Comparison of ENCODE assay signal across 25 cellular contexts in genomic region chr7:148735967-148736366, GRCh38.
"Had no signal": no experiment of that assay in that cellular context is flagged by ENCODE, and none has a peak within 500 bp of the region (broad histone marks: within the 10 kb centered on the region; RNA-seq: fewer than 3 reads in every experiment).

No MANE protein-coding gene starts in this region.

- H3K4me3 ChIP-seq: colonic mucosa, esophagus squamous epithelium, gastrocnemius medialis, heart right ventricle, left lung, lower lobe of right lung, mucosa of descending colon had no signal

- H3K4me3 Mint-ChIP-seq: dendritic cell treated with granulocyte-macrophage colony-stimulating factor and Interleukin-4, amounts not matched to agents 40 ng/mL and 50 ng/mL, for 4 days; effector memory CD8-positive, alpha-beta T cell; endodermal cell; mesothelial cell of epicardium; naive B cell had no signal

- DNase-seq: colonic mucosa; cortex of kidney; effector CD8-positive, alpha-beta T cell; effector memory CD8-positive, alpha-beta T cell; endodermal cell; erythroblast; esophagus squamous epithelium; foreskin fibroblast; foreskin melanocyte; gastrocnemius medialis; glutamatergic neuron; head of caudate nucleus; heart right ventricle; hippocampal formation; left cardiac atrium; left lung; left ventricle myocardium superior; lower lobe of right lung; mesenchymal stem cell; mucosa of descending colon; naive B cell had no signal

- H3K27ac ChIP-seq: colonic mucosa, epithelial cell of prostate, esophagus squamous epithelium, heart right ventricle, left lung, lower lobe of right lung had no signal

- ATAC-seq: effector memory CD8-positive, alpha-beta T cell; esophagus mucosa; gastrocnemius medialis; left cardiac atrium; left lung; lower lobe of right lung; mucosa of descending colon had no signal

- H3K36me3 ChIP-seq: colonic mucosa had no signal

- H3K27me3 ChIP-seq: colonic mucosa, esophagus squamous epithelium, gastrocnemius medialis, heart right ventricle, left lung had no signal

- H3K27ac Mint-ChIP-seq: dendritic cell treated with granulocyte-macrophage colony-stimulating factor and Interleukin-4, amounts not matched to agents 40 ng/mL and 50 ng/mL, for 4 days; effector memory CD8-positive, alpha-beta T cell; endodermal cell; mesothelial cell of epicardium had no signal

- H3K27me3 Mint-ChIP-seq: dendritic cell treated with granulocyte-macrophage colony-stimulating factor and Interleukin-4, amounts not matched to agents 40 ng/mL and 50 ng/mL, for 4 days; effector memory CD8-positive, alpha-beta T cell; naive B cell had no signal

- H3K4me1 ChIP-seq: colonic mucosa, lower lobe of right lung had no signal

- H3K9me3 ChIP-seq: colonic mucosa, esophagus squamous epithelium, gastrocnemius medialis, heart right ventricle, left lung, lower lobe of right lung, mucosa of descending colon had no signal

- H3K9me3 Mint-ChIP-seq: dendritic cell treated with granulocyte-macrophage colony-stimulating factor and Interleukin-4, amounts not matched to agents 40 ng/mL and 50 ng/mL, for 4 days; effector memory CD8-positive, alpha-beta T cell; endodermal cell; naive B cell had no signal
